ENCODE assay signal across 1 cellular context in the genomic region with DNA sequence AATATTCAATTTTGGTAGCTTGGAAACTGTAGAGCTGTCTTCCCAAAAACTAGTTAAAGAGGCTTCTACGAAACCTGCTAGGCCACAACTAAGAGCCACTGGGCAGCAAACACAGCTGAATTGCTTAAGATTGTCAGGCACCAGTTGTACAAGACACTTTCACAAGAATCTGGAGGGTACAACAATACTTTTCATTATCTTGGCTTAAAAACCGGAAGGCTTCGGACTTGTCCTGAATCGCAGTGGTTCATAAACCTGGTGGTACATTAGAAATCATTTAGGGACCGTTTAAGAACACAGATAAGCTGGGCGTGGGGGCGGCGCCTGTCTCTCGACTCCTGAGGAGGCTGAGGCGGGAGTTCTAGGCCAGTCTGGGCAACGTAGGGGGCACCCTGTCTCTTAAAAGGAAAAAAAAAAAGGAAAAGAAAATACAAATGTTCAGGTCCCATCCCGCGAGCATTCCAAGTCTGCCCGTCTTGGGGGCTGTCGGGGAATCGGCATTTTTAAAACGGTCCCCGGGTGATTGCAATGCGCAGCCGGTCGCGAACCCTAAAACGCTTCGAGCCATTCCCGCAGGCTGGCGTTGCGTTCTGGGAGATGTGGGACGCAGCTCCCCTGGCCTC.
A peak's percentile ranks its signal among the peaks of the same experiment; 100 is the strongest.
TF ChIP-seq lines count a peak whose summit lies in the region.

No MANE protein-coding gene starts in this region.

TF ChIP-seq in K562, 482 proteins besides CTCF, POLR2A, EP300 and RAD21 (continued from another document):
- TF ChIP-seq, protein P1, sequence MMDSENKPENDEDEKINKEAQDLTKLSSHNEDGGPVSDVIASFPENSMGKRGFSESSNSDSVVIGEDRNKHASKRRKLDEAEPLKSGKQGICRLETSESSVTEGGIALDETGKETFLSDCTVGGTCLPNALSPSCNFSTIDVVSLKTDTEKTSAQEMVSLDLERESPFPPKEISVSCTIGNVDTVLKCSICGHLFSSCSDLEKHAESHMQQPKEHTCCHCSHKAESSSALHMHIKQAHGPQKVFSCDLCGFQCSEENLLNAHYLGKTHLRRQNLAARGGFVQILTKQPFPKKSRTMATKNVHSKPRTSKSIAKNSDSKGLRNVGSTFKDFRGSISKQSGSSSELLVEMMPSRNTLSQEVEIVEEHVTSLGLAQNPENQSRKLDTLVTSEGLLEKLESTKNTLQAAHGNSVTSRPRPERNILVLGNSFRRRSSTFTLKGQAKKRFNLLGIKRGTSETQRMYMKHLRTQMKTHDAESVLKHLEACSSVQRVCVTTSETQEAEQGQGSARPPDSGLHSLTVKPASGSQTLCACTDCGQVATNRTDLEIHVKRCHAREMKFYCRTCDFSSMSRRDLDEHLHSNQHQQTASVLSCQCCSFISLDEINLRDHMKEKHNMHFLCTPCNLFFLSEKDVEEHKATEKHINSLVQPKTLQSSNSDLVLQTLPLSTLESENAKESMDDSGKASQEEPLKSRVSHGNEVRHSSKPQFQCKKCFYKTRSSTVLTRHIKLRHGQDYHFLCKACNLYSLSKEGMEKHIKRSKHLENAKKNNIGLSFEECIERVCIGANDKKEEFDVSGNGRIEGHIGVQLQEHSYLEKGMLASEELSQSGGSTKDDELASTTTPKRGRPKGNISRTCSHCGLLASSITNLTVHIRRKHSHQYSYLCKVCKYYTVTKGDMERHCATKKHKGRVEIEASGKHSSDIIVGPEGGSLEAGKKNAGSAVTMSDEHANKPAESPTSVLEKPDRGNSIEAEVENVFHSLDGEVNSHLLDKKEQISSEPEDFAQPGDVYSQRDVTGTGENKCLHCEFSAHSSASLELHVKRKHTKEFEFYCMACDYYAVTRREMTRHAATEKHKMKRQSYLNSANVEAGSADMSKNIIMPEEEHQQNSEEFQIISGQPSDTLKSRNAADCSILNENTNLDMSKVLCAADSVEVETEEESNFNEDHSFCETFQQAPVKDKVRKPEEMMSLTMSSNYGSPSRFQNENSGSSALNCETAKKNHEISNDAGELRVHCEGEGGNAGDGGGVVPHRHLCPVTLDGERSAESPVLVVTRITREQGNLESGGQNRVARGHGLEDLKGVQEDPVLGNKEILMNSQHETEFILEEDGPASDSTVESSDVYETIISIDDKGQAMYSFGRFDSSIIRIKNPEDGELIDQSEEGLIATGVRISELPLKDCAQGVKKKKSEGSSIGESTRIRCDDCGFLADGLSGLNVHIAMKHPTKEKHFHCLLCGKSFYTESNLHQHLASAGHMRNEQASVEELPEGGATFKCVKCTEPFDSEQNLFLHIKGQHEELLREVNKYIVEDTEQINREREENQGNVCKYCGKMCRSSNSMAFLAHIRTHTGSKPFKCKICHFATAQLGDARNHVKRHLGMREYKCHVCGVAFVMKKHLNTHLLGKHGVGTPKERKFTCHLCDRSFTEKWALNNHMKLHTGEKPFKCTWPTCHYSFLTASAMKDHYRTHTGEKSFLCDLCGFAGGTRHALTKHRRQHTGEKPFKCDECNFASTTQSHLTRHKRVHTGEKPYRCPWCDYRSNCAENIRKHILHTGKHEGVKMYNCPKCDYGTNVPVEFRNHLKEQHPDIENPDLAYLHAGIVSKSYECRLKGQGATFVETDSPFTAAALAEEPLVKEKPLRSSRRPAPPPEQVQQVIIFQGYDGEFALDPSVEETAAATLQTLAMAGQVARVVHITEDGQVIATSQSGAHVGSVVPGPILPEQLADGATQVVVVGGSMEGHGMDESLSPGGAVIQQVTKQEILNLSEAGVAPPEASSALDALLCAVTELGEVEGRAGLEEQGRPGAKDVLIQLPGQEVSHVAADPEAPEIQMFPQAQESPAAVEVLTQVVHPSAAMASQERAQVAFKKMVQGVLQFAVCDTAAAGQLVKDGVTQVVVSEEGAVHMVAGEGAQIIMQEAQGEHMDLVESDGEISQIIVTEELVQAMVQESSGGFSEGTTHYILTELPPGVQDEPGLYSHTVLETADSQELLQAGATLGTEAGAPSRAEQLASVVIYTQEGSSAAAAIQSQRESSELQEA (IDR thresholded peaks at IDR 0.05; ENCODE audit: low read depth): no peak
- TF ChIP-seq ZNF444 (CRISPR knock-in tag; IDR thresholded peaks at IDR 0.05) (no peak), NR1H2 (CRISPR knock-in tag; IDR thresholded peaks at IDR 0.05) (0 out of 2 replicates have a peak, but pooled peaks have one; percentile 20), RCOR1 (IDR thresholded peaks at IDR 0.05; ENCODE audit: borderline replicate concordance in 1 of 2, low read depth in 2 of 2, low read length in 2 of 2) (peak in 1 of 2 experiments; percentile 29; a peak in 1 of 4 replicates), ZNF12 (CRISPR knock-in tag; IDR thresholded peaks at IDR 0.05) (no peak), PYGO2 (tag; IDR thresholded peaks at IDR 0.05) (no peak), RB1 (IDR thresholded peaks at IDR 0.05; ENCODE audit: low read depth) (no peak), MEIS2 (IDR thresholded peaks at IDR 0.05; ENCODE audit: partially characterized antibody) (no peak), ZNF707 (CRISPR knock-in tag; conservative IDR thresholded peaks at IDR 0.05) (no peak), NONO (IDR thresholded peaks at IDR 0.05; ENCODE audit: low read depth in 2 of 2, low read length in 1 of 2) (no peak), ZNF124 (CRISPR knock-in tag; IDR thresholded peaks at IDR 0.05) (no peak), SMAD1 (IDR thresholded peaks at IDR 0.05; ENCODE audit: low read depth, low read length, partially characterized antibody) (no peak), SRSF9 (IDR thresholded peaks at IDR 0.05; ENCODE audit: borderline replicate concordance, low read depth, low read length) (no peak), TAF1 (IDR thresholded peaks at IDR 0.05; ENCODE audit: control insufficient read depth, extremely low read depth, insufficient read depth, low read length, severe bottlenecking) (peak; percentile 24), POLR2AphosphoS5 (IDR thresholded peaks at IDR 0.05; ENCODE audit: control insufficient read depth, insufficient read depth, low read depth, low read length) (0 out of 2 replicates have a peak, but pooled peaks have one; percentile 31), U2AF1 (optimal IDR thresholded peaks at IDR 0.05; ENCODE audit: low read depth, low read length) (no peak), ZNF263 (CRISPR knock-in tag; IDR thresholded peaks at IDR 0.05; ENCODE audit: borderline replicate concordance) (no peak), DPF2 (IDR thresholded peaks at IDR 0.05) (no peak)
- TF ChIP-seq, protein P2, sequence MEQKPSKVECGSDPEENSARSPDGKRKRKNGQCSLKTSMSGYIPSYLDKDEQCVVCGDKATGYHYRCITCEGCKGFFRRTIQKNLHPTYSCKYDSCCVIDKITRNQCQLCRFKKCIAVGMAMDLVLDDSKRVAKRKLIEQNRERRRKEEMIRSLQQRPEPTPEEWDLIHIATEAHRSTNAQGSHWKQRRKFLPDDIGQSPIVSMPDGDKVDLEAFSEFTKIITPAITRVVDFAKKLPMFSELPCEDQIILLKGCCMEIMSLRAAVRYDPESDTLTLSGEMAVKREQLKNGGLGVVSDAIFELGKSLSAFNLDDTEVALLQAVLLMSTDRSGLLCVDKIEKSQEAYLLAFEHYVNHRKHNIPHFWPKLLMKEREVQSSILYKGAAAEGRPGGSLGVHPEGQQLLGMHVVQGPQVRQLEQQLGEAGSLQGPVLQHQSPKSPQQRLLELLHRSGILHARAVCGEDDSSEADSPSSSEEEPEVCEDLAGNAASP (IDR thresholded peaks at IDR 0.05): no peak
- TF ChIP-seq, protein P3, sequence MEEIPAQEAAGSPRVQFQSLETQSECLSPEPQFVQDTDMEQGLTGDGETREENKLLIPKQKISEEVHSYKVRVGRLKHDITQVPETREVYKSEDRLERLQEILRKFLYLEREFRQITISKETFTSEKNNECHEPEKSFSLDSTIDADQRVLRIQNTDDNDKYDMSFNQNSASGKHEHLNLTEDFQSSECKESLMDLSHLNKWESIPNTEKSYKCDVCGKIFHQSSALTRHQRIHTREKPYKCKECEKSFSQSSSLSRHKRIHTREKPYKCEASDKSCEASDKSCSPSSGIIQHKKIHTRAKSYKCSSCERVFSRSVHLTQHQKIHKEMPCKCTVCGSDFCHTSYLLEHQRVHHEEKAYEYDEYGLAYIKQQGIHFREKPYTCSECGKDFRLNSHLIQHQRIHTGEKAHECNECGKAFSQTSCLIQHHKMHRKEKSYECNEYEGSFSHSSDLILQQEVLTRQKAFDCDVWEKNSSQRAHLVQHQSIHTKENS (CRISPR knock-in tag; IDR thresholded peaks at IDR 0.05): no peak
- TF ChIP-seq, protein P4, sequence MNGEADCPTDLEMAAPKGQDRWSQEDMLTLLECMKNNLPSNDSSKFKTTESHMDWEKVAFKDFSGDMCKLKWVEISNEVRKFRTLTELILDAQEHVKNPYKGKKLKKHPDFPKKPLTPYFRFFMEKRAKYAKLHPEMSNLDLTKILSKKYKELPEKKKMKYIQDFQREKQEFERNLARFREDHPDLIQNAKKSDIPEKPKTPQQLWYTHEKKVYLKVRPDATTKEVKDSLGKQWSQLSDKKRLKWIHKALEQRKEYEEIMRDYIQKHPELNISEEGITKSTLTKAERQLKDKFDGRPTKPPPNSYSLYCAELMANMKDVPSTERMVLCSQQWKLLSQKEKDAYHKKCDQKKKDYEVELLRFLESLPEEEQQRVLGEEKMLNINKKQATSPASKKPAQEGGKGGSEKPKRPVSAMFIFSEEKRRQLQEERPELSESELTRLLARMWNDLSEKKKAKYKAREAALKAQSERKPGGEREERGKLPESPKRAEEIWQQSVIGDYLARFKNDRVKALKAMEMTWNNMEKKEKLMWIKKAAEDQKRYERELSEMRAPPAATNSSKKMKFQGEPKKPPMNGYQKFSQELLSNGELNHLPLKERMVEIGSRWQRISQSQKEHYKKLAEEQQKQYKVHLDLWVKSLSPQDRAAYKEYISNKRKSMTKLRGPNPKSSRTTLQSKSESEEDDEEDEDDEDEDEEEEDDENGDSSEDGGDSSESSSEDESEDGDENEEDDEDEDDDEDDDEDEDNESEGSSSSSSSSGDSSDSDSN (IDR thresholded peaks at IDR 0.05; ENCODE audit: borderline replicate concordance in 1 of 2, low read depth in 2 of 2, low read length in 2 of 2): no peak
- TF ChIP-seq, protein P5, sequence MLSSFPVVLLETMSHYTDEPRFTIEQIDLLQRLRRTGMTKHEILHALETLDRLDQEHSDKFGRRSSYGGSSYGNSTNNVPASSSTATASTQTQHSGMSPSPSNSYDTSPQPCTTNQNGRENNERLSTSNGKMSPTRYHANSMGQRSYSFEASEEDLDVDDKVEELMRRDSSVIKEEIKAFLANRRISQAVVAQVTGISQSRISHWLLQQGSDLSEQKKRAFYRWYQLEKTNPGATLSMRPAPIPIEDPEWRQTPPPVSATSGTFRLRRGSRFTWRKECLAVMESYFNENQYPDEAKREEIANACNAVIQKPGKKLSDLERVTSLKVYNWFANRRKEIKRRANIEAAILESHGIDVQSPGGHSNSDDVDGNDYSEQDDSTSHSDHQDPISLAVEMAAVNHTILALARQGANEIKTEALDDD (IDR thresholded peaks at IDR 0.05): peak; percentile 64
- TF ChIP-seq, protein P6, sequence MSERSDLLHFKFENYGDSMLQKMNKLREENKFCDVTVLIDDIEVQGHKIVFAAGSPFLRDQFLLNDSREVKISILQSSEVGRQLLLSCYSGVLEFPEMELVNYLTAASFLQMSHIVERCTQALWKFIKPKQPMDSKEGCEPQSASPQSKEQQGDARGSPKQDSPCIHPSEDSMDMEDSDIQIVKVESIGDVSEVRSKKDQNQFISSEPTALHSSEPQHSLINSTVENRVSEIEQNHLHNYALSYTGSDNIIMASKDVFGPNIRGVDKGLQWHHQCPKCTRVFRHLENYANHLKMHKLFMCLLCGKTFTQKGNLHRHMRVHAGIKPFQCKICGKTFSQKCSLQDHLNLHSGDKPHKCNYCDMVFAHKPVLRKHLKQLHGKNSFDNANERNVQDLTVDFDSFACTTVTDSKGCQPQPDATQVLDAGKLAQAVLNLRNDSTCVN (CRISPR knock-in tag; IDR thresholded peaks at IDR 0.05): no peak
- TF ChIP-seq, protein P7, sequence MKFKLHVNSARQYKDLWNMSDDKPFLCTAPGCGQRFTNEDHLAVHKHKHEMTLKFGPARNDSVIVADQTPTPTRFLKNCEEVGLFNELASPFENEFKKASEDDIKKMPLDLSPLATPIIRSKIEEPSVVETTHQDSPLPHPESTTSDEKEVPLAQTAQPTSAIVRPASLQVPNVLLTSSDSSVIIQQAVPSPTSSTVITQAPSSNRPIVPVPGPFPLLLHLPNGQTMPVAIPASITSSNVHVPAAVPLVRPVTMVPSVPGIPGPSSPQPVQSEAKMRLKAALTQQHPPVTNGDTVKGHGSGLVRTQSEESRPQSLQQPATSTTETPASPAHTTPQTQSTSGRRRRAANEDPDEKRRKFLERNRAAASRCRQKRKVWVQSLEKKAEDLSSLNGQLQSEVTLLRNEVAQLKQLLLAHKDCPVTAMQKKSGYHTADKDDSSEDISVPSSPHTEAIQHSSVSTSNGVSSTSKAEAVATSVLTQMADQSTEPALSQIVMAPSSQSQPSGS (CRISPR knock-in tag; IDR thresholded peaks at IDR 0.05): no peak
- TF ChIP-seq, protein P8, sequence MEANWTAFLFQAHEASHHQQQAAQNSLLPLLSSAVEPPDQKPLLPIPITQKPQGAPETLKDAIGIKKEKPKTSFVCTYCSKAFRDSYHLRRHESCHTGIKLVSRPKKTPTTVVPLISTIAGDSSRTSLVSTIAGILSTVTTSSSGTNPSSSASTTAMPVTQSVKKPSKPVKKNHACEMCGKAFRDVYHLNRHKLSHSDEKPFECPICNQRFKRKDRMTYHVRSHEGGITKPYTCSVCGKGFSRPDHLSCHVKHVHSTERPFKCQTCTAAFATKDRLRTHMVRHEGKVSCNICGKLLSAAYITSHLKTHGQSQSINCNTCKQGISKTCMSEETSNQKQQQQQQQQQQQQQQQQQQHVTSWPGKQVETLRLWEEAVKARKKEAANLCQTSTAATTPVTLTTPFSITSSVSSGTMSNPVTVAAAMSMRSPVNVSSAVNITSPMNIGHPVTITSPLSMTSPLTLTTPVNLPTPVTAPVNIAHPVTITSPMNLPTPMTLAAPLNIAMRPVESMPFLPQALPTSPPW (CRISPR knock-in tag; IDR thresholded peaks at IDR 0.05): peak; percentile 34
- TF ChIP-seq, protein P9, sequence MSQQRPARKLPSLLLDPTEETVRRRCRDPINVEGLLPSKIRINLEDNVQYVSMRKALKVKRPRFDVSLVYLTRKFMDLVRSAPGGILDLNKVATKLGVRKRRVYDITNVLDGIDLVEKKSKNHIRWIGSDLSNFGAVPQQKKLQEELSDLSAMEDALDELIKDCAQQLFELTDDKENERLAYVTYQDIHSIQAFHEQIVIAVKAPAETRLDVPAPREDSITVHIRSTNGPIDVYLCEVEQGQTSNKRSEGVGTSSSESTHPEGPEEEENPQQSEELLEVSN (IDR thresholded peaks at IDR 0.05; ENCODE audit: borderline replicate concordance in 1 of 2, extremely low read depth in 1 of 2, insufficient read depth in 1 of 2, insufficient read length in 1 of 2, low read depth in 1 of 2, low read length in 1 of 2, poor library complexity in 1 of 2, severe bottlenecking in 1 of 2): peak in 1 of 2 experiments; percentile 24
- TF ChIP-seq, protein P10, sequence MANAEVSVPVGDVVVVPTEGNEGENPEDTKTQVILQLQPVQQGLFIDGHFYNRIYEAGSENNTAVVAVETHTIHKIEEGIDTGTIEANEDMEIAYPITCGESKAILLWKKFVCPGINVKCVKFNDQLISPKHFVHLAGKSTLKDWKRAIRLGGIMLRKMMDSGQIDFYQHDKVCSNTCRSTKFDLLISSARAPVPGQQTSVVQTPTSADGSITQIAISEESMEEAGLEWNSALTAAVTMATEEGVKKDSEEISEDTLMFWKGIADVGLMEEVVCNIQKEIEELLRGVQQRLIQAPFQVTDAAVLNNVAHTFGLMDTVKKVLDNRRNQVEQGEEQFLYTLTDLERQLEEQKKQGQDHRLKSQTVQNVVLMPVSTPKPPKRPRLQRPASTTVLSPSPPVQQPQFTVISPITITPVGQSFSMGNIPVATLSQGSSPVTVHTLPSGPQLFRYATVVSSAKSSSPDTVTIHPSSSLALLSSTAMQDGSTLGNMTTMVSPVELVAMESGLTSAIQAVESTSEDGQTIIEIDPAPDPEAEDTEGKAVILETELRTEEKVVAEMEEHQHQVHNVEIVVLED (CRISPR knock-in tag; IDR thresholded peaks at IDR 0.05): no peak
